24 cellular contexts compared by ENCODE assay signal in the genomic region with DNA sequence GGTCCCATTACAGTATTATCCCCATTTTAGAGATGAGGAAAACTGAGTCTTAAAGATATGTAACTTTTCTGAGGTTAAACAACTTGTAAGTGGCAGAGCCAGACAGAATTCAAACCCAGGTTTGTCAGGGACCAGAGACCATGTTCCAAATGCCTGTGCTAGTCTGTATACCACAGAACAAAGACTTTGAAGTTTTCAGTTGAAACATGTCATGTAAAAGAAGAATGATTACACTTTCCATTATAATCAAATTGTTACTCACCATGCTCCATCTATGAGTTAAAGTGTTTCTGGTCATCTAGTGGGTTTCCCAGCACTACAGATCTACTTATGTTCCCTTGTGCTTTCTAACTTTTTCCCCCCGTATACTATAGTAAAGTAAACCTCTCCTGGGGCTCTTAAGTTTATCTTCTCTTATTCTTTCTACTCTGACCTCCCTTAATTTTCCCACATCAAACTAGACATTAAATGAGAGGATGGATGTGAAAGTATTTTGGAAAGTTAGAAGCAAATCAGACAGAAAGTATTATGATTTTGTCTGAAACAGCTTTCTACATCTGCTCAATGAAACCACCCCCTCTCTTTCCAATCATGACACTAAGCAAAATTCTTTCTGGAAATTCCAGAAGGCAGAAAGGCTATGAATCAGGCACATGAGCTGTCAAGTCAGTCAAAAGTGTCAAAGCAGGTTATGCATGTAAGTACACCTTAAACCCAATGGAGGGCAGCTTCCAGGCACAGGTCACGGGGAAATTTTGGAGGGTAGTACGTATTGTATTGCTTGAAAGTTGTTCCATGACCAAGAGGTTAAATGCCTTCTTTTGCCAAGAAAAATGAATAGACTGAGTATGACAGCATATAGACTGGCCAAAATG.
DNase-seq lines count a peak whose midpoint lies in the region; ATAC-seq, FAIRE-seq and TF ChIP-seq lines count a peak whose summit lies in the region.
"Had no signal": no experiment of that assay in that cellular context is flagged by ENCODE, and none has a peak within 500 bp of the region (broad histone marks: within the 10 kb centered on the region; RNA-seq: fewer than 3 reads in every experiment).

No MANE protein-coding gene starts in this region.

- TF ChIP-seq POLR2A in K562 (conservative IDR thresholded peaks at IDR 0.05): no peak

- H3K9me3 ChIP-seq in K562 (replicated peaks; ENCODE audit: control insufficient read depth, insufficient read depth, low read depth, low read length): no peaks in the 10 kb centered on the region
- H3K9me3 ChIP-seq: BLaER1 treated with 17β-estradiol and CSF1 and Interleukin-3, amounts not matched to agents 10 nM and 100 nM; upper lobe of right lung had no signal

- no peak overlapping the region for H3K4me3 ChIP-seq in K562
- H3K4me3 ChIP-seq: BLaER1 treated with 17β-estradiol and CSF1 and Interleukin-3, amounts not matched to agents 10 nM and 100 nM; PC-9; skin epidermis; upper lobe of right lung had no signal

- no peaks in the 10 kb centered on the region for H3K79me2 ChIP-seq in K562 (ENCODE audit: control insufficient read depth, insufficient read depth, low read length)

- no peak for FAIRE-seq in K562 (lab: Jason Lieb, UNC)
- FAIRE-seq: endothelial cell of umbilical vein had no signal

- TF ChIP-seq CTCF in RWPE1 (conservative IDR thresholded peaks at IDR 0.05; ENCODE audit: low read depth) (no peak), K562 (IDR thresholded peaks at IDR 0.05 in 2 of 3, conservative IDR thresholded peaks at IDR 0.05 in 1 of 3; ENCODE audit: insufficient read depth in 2 of 3, low read depth in 1 of 3, low read length in 3 of 3) (no peak)

- no peaks in the 10 kb centered on the region for H3K9me3 Mint-ChIP-seq in activated naive CD4-positive, alpha-beta T cell treated with anti-CD3 and anti-CD28 coated beads, Interleukin-2, amount 50 U/mL, for 24 hours
- H3K9me3 Mint-ChIP-seq: H9; naive thymus-derived CD8-positive, alpha-beta T cell had no signal

- POLR2A ChIA-PET in RWPE1 (lab: Yijun Ruan, JAX; ENCODE audit: low non-redundant PET): no interaction called here
- POLR2A ChIA-PET in K562 (lab: Yijun Ruan, JAX): no interaction called here

- TF ChIP-seq RAD21 in K562 (CRISPR knock-in tag; conservative IDR thresholded peaks at IDR 0.05 in 1 of 2, IDR thresholded peaks at IDR 0.05 in 1 of 2): no peak

- H3K4me2 ChIP-seq in K562 (ENCODE audit: insufficient read depth, low read length): no peak overlapping the region
- H3K4me2 ChIP-seq: BLaER1 treated with 17β-estradiol and CSF1 and Interleukin-3, amounts not matched to agents 10 nM and 100 nM; PC-9 had no signal

- no peaks in the 10 kb centered on the region for H3K36me3 Mint-ChIP-seq in activated naive CD4-positive, alpha-beta T cell treated with anti-CD3 and anti-CD28 coated beads, Interleukin-2, amount 50 U/mL, for 24 hours
- H3K36me3 Mint-ChIP-seq: naive thymus-derived CD8-positive, alpha-beta T cell had no signal

- intact Hi-C loops in K562 (cut with micrococcal nuclease): no loop called here

- H3K4me1 Mint-ChIP-seq in activated naive CD4-positive, alpha-beta T cell treated with anti-CD3 and anti-CD28 coated beads, Interleukin-2, amount 50 U/mL, for 24 hours: peaks cover 4% of the 10 kb centered on the region
- H3K4me1 Mint-ChIP-seq: naive thymus-derived CD8-positive, alpha-beta T cell had no signal

- TF ChIP-seq EP300 in K562 (IDR thresholded peaks at IDR 0.05; ENCODE audit: low read length): no peak

- no peaks in the 10 kb centered on the region for H3K36me3 ChIP-seq in K562 (ENCODE audit: control insufficient read depth, insufficient read depth, low read length)
- H3K36me3 ChIP-seq: BLaER1 treated with 17β-estradiol and CSF1 and Interleukin-3, amounts not matched to agents 10 nM and 100 nM; upper lobe of right lung had no signal

- BruUV-seq in K562 (replicated peaks; lab: Mats Ljungman, UMichigan): no TSS peak

- H3K27me3 Mint-ChIP-seq in activated naive CD4-positive, alpha-beta T cell treated with anti-CD3 and anti-CD28 coated beads, Interleukin-2, amount 50 U/mL, for 24 hours: peaks cover 6% of the 10 kb centered on the region

- no peak for ATAC-seq in K562
- ATAC-seq: left ventricle myocardium superior; naive thymus-derived CD8-positive, alpha-beta T cell; upper lobe of right lung had no signal

- in situ Hi-C loops in K562 (cut with MboI): no loop called here
- in situ Hi-C loops in ACHN (cut with HindIII; ENCODE audit: low pct_ligation_motif_present, low pct_unique_long_range_greater_than_20kb, low sequenced_read_pairs): no loop called here

- H3K27me3 ChIP-seq in K562 (ENCODE audit: control insufficient read depth in 2 of 2, insufficient read depth in 2 of 2, low read length in 2 of 2): no peaks in the 10 kb centered on the region
- H3K27me3 ChIP-seq: BLaER1 treated with 17β-estradiol and CSF1 and Interleukin-3, amounts not matched to agents 10 nM and 100 nM; upper lobe of right lung had no signal

- H3K9me1 ChIP-seq in K562 (ENCODE audit: control insufficient read depth, insufficient read depth, low read length): no peaks in the 10 kb centered on the region

- no peak overlapping the region for H2AFZ ChIP-seq in K562 (ENCODE audit: low read depth, low read length)
- H2AFZ ChIP-seq: PC-9 had no signal

- CTCF ChIA-PET in RWPE1 (lab: Yijun Ruan, JAX): no interaction called here
- CTCF ChIA-PET in K562 (lab: Yijun Ruan, JAX; ENCODE audit: low intra/inter-chr PET ratio): no interaction called here

- H3K9ac ChIP-seq in K562 (ENCODE audit: insufficient read depth in 1 of 2, low read depth in 2 of 2, low read length in 2 of 2): no peak overlapping the region
- H3K9ac ChIP-seq: BLaER1 treated with 17β-estradiol and CSF1 and Interleukin-3, amounts not matched to agents 10 nM and 100 nM had no signal

- no peaks in the 10 kb centered on the region for H4K20me1 ChIP-seq in K562 (replicated peaks; ENCODE audit: control insufficient read depth, insufficient read depth, low read length)
- H4K20me1 ChIP-seq: BLaER1 treated with 17β-estradiol and CSF1 and Interleukin-3, amounts not matched to agents 10 nM and 100 nM had no signal

- WGBS in K562 (ENCODE audit: insufficient coverage, low coverage, missing lambda C conversion rate): 0% methylated on average over 3 of the region's 3 CpGs

- no peak overlapping the region for H3K4me3 Mint-ChIP-seq in activated naive CD4-positive, alpha-beta T cell treated with anti-CD3 and anti-CD28 coated beads, Interleukin-2, amount 50 U/mL, for 24 hours
- H3K4me3 Mint-ChIP-seq: H9; naive thymus-derived CD8-positive, alpha-beta T cell had no signal

- peak overlapping the region; percentile 87 for H3K27ac Mint-ChIP-seq in activated naive CD4-positive, alpha-beta T cell treated with anti-CD3 and anti-CD28 coated beads, Interleukin-2, amount 50 U/mL, for 24 hours
- H3K27ac Mint-ChIP-seq: H9; naive thymus-derived CD8-positive, alpha-beta T cell had no signal

- DNase-seq in activated naive CD4-positive, alpha-beta T cell (lab: John Stamatoyannopoulos, UW): no peak
- DNase-seq in RWPE1 (ENCODE audit: low spot score) (peak; percentile 5), K562 (ENCODE audit: extremely low read depth in 1 of 4, low spot score in 3 of 4) (no peak), putamen (ENCODE audit: low spot score) (peak; percentile 9), ACHN (no peak)
- no peak for DNase-seq in effector CD8-positive, alpha-beta T cell (lab: John Stamatoyannopoulos, UW)
- DNase-seq: activated CD8-positive, alpha-beta memory T cell treated with anti-CD3 and anti-CD28 coated beads for 24 hours; DMS53; H9; IMR-90; left ventricle myocardium superior; naive thymus-derived CD8-positive, alpha-beta T cell; NCI-H1048; NCI-H1694; NCI-H526; occipital lobe; PC-9; SHP77 treated with DMSO at 0.1 percent for 48 hours; stimulated activated CD4-positive, alpha-beta T cell treated with anti-CD3 and anti-CD28 coated beads, Interleukin-2, amount 100 ng/mL, for 48 hours; upper lobe of right lung had no signal

- no peaks in the 10 kb centered on the region for H3K4me1 ChIP-seq in K562 (replicated peaks in 1 of 2; ENCODE audit: control insufficient read depth in 2 of 2, insufficient read depth in 2 of 2, low read length in 2 of 2)
- H3K4me1 ChIP-seq: BLaER1 treated with 17β-estradiol and CSF1 and Interleukin-3, amounts not matched to agents 10 nM and 100 nM; upper lobe of right lung had no signal

- H3K27ac ChIP-seq in RWPE1 (no peak overlapping the region), K562 (ENCODE audit: extremely low read depth, low read depth, low read length) (no peak overlapping the region)
- H3K27ac ChIP-seq: BLaER1 treated with 17β-estradiol and CSF1 and Interleukin-3, amounts not matched to agents 10 nM and 100 nM; PC-9; skin epidermis; upper lobe of right lung had no signal

TF ChIP-seq in K562, 482 proteins besides CTCF, POLR2A, EP300 and RAD21:
- TF ChIP-seq RBM25 (IDR thresholded peaks at IDR 0.05; ENCODE audit: low read depth, low read length, severe bottlenecking) (peak; percentile 66), ZC3H11A (IDR thresholded peaks at IDR 0.05; ENCODE audit: low read depth, low read length) (no peak)

Comparison
In these comparisons a context has a peak if more than half of its experiments do, and no peak if none do; other contexts are left out.
1. DNase-seq: peak in RWPE1 (single experiment) and putamen (single experiment); none in activated naive CD4-positive, alpha-beta T cell (0 of 4), K562 (0 of 4), effector CD8-positive, alpha-beta T cell (single experiment) and ACHN (single experiment).